17 cellular contexts compared by ENCODE assay signal in genomic region chr7:157837561-157837960, GRCh38.
A peak's percentile ranks its signal among the peaks of the same experiment; 100 is the strongest.
DNase-seq lines count a peak whose midpoint lies in the region; ATAC-seq and TF ChIP-seq lines count a peak whose summit lies in the region.
"Had no signal": no experiment of that assay in that cellular context is flagged by ENCODE, and none has a peak within 500 bp of the region (broad histone marks: within the 10 kb centered on the region; RNA-seq: fewer than 3 reads in every experiment).

No MANE protein-coding gene starts in this region.

- no peak overlapping the region for H3K27ac ChIP-seq in upper lobe of right lung
- H3K27ac ChIP-seq: GM23248 had no signal

- no peak overlapping the region for H3K4me3 Mint-ChIP-seq in chondrocyte (ENCODE audit: unreplicated experiment)
- H3K4me3 Mint-ChIP-seq in glutamatergic neuron (ENCODE audit: unreplicated experiment) = no peak overlapping the region
- H3K4me3 Mint-ChIP-seq: CD4-positive, CD25-positive, alpha-beta regulatory T cell; CD8-positive, alpha-beta memory T cell had no signal

- no peaks in the 10 kb centered on the region for H3K36me3 ChIP-seq in upper lobe of right lung
- H3K36me3 ChIP-seq: BE2C had no signal

- no peaks in the 10 kb centered on the region for H3K4me1 ChIP-seq in upper lobe of right lung
- H3K4me1 ChIP-seq: BE2C had no signal

- H3K4me3 ChIP-seq in upper lobe of right lung = no peak overlapping the region
- H3K4me3 ChIP-seq: GM23248 had no signal

- peak; percentile 86 for DNase-seq in chondrocyte (ENCODE audit: low spot score)
- DNase-seq in glutamatergic neuron = no peak
- DNase-seq in posterior vena cava (ENCODE audit: low spot score) = peak; percentile 52
- peak; percentile 49 for DNase-seq in upper lobe of right lung
- no peak for DNase-seq in DMS53 (lab: John Stamatoyannopoulos, UW)
- DNase-seq: ACHN; BE2C; C1 segment of cervical spinal cord; CD4-positive, CD25-positive, alpha-beta regulatory T cell; CD8-positive, alpha-beta memory T cell; COR-L47; DMS 273 treated with DMSO at 0.1 percent for 48 hours; GM23248; HCEC 1CT; IMR-90 had no signal

- H3K27me3 ChIP-seq in upper lobe of right lung = no peaks in the 10 kb centered on the region
- H3K27me3 ChIP-seq: BE2C had no signal

- H3K4me1 Mint-ChIP-seq in chondrocyte (ENCODE audit: low read depth) = no peaks in the 10 kb centered on the region
- H3K4me1 Mint-ChIP-seq in glutamatergic neuron (ENCODE audit: low read depth, unreplicated experiment) = peaks cover 11% of the 10 kb centered on the region
- H3K4me1 Mint-ChIP-seq: CD4-positive, CD25-positive, alpha-beta regulatory T cell; CD8-positive, alpha-beta memory T cell had no signal

- H3K9me3 ChIP-seq in upper lobe of right lung = no peaks in the 10 kb centered on the region

- peak; percentile 9 for ATAC-seq in upper lobe of right lung
- ATAC-seq in HG02623 (IDR thresholded peaks at IDR 0.05; ENCODE audit: unreplicated experiment) = no peak
- no peak for ATAC-seq in GM21515 (IDR thresholded peaks at IDR 0.05; ENCODE audit: unreplicated experiment)

- intact Hi-C loops in posterior vena cava (cut with DNase I) (no loop called here), upper lobe of right lung (cut with DNase I) (no loop called here)

- H3K27me3 Mint-ChIP-seq in chondrocyte (ENCODE audit: low read depth) = peaks cover 10% of the 10 kb centered on the region
- peaks cover 3% of the 10 kb centered on the region for H3K27me3 Mint-ChIP-seq in glutamatergic neuron (ENCODE audit: unreplicated experiment)

- H3K9me3 Mint-ChIP-seq in chondrocyte (ENCODE audit: low read depth) (no peaks in the 10 kb centered on the region), glutamatergic neuron (ENCODE audit: unreplicated experiment) (peaks cover 14% of the 10 kb centered on the region)
- H3K9me3 Mint-ChIP-seq: CD4-positive, CD25-positive, alpha-beta regulatory T cell had no signal

- H3K27ac Mint-ChIP-seq in chondrocyte (ENCODE audit: unreplicated experiment) = no peak overlapping the region
- H3K27ac Mint-ChIP-seq in glutamatergic neuron (ENCODE audit: unreplicated experiment) = peak overlapping the region; percentile 17
- H3K27ac Mint-ChIP-seq: CD8-positive, alpha-beta memory T cell had no signal

- TF ChIP-seq CTCF in chondrocyte (IDR thresholded peaks at IDR 0.05) (no peak), glutamatergic neuron (IDR thresholded peaks at IDR 0.05; ENCODE audit: partially characterized antibody, unreplicated experiment) (no peak), upper lobe of right lung (IDR thresholded peaks at IDR 0.05) (no peak)

- H3K36me3 Mint-ChIP-seq in chondrocyte (ENCODE audit: low read depth) (no peaks in the 10 kb centered on the region), glutamatergic neuron (ENCODE audit: unreplicated experiment) (peaks cover 9% of the 10 kb centered on the region)
- H3K36me3 Mint-ChIP-seq: CD4-positive, CD25-positive, alpha-beta regulatory T cell; CD8-positive, alpha-beta memory T cell had no signal

Comparison
In these comparisons a context has a peak if more than half of its experiments do, and no peak if none do; other contexts are left out.
1. DNase-seq: peak in chondrocyte (single experiment), posterior vena cava (single experiment) and upper lobe of right lung (single experiment); none in glutamatergic neuron (single experiment) and DMS53 (single experiment).